ENCODE assay signal across 9 cellular contexts in the genomic region with DNA sequence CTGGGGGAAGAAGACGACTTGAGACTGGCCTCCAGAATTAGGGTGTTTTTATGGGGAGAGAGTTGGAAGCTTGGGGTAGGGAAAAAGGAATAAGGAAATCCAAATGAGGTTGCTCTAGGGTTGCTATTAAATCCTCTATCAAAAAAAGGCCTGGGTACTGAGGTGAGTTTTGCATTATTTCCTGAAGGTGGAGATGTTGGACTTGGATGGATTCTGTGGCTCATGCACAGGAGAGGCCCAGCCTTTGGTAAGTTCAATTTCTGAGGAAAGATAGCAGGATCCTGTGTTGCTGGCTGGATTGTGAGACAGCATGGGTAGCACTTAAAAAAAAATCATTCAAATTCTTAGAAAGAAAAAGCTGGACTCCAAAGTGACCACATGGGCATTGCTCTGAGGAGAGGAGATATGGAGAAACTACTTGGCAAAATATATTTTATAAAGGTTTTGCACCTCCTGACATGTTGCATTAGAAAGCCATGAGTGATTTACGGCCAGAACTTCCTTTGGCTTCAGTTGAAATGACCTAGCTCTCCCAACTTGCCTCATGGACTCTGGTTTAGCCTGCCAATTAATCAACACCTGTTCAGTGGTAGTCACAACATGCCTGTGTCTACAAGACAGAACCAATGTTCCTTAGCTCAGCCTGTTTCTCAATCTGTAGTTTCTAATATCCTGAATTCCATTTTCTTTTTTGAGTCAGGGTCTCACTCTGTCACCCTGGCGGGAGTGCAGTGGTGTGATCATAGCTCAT.
DNase-seq lines count a peak whose midpoint lies in the region; ATAC-seq, FAIRE-seq and TF ChIP-seq lines count a peak whose summit lies in the region.
"Had no signal": no experiment of that assay in that cellular context is flagged by ENCODE, and none has a peak within 500 bp of the region (broad histone marks: within the 10 kb centered on the region; RNA-seq: fewer than 3 reads in every experiment).

No MANE protein-coding gene starts in this region.

- H3K9me3 Mint-ChIP-seq in glutamatergic neuron (ENCODE audit: unreplicated experiment): no peaks in the 10 kb centered on the region
- peaks cover 0 to 1% (median 0%) of the 10 kb centered on the region in 8 donors for H3K9me3 Mint-ChIP-seq in CD4-positive, alpha-beta memory T cell

- TF ChIP-seq EP300 in A549 (IDR thresholded peaks at IDR 0.05): no peak

- CTCF ChIA-PET in A549 (lab: Yijun Ruan, JAX): interaction anchor here (0.6 to 4.1 kb wide), 25 partner anchors 8 to 778 kb away, joined by 3 to 34 read pairs (median 4); no protein-coding TSS in a partner anchor
- CTCF ChIA-PET in CD4-positive, alpha-beta memory T cell (lab: Charles Lee; ENCODE audit: partially characterized antibody): interaction anchor here (4.3 to 8.6 kb wide), 2 partner anchors 11 to 640 kb away, joined by 21 to 147 read pairs; no protein-coding TSS in a partner anchor

- H3K36me3 Mint-ChIP-seq in glutamatergic neuron (ENCODE audit: unreplicated experiment): no peaks in the 10 kb centered on the region
- no peaks in the 10 kb centered on the region for H3K36me3 Mint-ChIP-seq in CD4-positive, alpha-beta memory T cell

- H3K9me3 ChIP-seq in A549 (no peaks in the 10 kb centered on the region), tibial artery (no peaks in the 10 kb centered on the region), left lung (no peaks in the 10 kb centered on the region)
- H3K9me3 ChIP-seq in CD4-positive, alpha-beta memory T cell (ENCODE audit: control insufficient read depth in 1 of 2, low read length in 2 of 2): no peaks in the 10 kb centered on the region

- TF ChIP-seq CTCF in A549 (IDR thresholded peaks at IDR 0.05): peak; percentile 38; the same call in 2 of the 3 replicates
- TF ChIP-seq CTCF in glutamatergic neuron (IDR thresholded peaks at IDR 0.05; ENCODE audit: partially characterized antibody, unreplicated experiment): peak; percentile 31
- TF ChIP-seq CTCF in tibial artery (IDR thresholded peaks at IDR 0.05): no peak
- no peak for TF ChIP-seq CTCF in left lung (IDR thresholded peaks at IDR 0.05)

- H3K36me3 ChIP-seq in tibial artery (no peaks in the 10 kb centered on the region), left lung (no peaks in the 10 kb centered on the region)
- H3K36me3 ChIP-seq in CD4-positive, alpha-beta memory T cell (ENCODE audit: insufficient read depth, low read length): no peaks in the 10 kb centered on the region

- no peak overlapping the region for H3K27ac Mint-ChIP-seq in glutamatergic neuron (ENCODE audit: unreplicated experiment)
- H3K27ac Mint-ChIP-seq in CD4-positive, alpha-beta memory T cell: no peak overlapping the region

- DNase-seq in A549 (ENCODE audit: low read depth in 1 of 2, low spot score in 1 of 2) (peak; percentile 40 to 50), HTR-8/SVneo (ENCODE audit: insufficient read length, low spot score) (peak; percentile 23), NOMO-1 treated with DMSO at 0.1 percent for 48 hours (lab: John Stamatoyannopoulos, UW; ENCODE audit: unreplicated experiment) (peak; percentile 23), glutamatergic neuron (no peak), tibial artery (no peak), left lung (no peak), cerebellar nuclear complex (lab: John Stamatoyannopoulos, UW) (no peak)
- no peak for DNase-seq in CD4-positive, alpha-beta memory T cell
- DNase-seq: activated gamma-delta T cell treated with Interleukin-2 at 50 U/mL for 16 hours had no signal

- H3K4me3 ChIP-seq in A549: no peak overlapping the region
- no peak overlapping the region for H3K4me3 ChIP-seq in tibial artery
- no peak overlapping the region for H3K4me3 ChIP-seq in left lung
- no peak overlapping the region for H3K4me3 ChIP-seq in CD4-positive, alpha-beta memory T cell (ENCODE audit: low read length in 2 of 2)

- peak; percentile 54 to 60; a peak in 4 of 5 replicates for TF ChIP-seq RAD21 in A549 (conservative IDR thresholded peaks at IDR 0.05 in 1 of 2, IDR thresholded peaks at IDR 0.05 in 1 of 2)

- 11% methylated on average over 3 of the region's 3 CpGs for WGBS in A549 (ENCODE audit: missing lambda C conversion rate)

- peaks cover 3% of the 10 kb centered on the region for H3K27me3 Mint-ChIP-seq in glutamatergic neuron (ENCODE audit: unreplicated experiment)
- H3K27me3 Mint-ChIP-seq in CD4-positive, alpha-beta memory T cell: peaks cover 11 to 14% of the 10 kb centered on the region in 2 donors

- FAIRE-seq in A549 (lab: Jason Lieb, UNC) (peak; percentile 18), HTR-8/SVneo (lab: Jason Lieb, UNC) (no peak)

- ATAC-seq in A549 (peak; percentile 65 to 71; a peak in 5 of 6 replicates), left lung (no peak)

- intact Hi-C loops in tibial artery (cut with DNase I; ENCODE audit: low total_unique reads): no loop called here
- intact Hi-C loops in left lung (cut with DNase I): no loop called here
- intact Hi-C loops in CD4-positive, alpha-beta memory T cell (cut with micrococcal nuclease): loop anchor here (5.0 kb wide), 1 partner anchor 708 kb away; no protein-coding TSS in a partner anchor

- no peak overlapping the region for H3K27ac ChIP-seq in A549
- no peak overlapping the region for H3K27ac ChIP-seq in tibial artery
- H3K27ac ChIP-seq in left lung: no peak overlapping the region
- H3K27ac ChIP-seq in CD4-positive, alpha-beta memory T cell (ENCODE audit: low read depth, low read length): no peak overlapping the region

- H3K4me3 Mint-ChIP-seq in glutamatergic neuron (ENCODE audit: unreplicated experiment): no peak overlapping the region
- H3K4me3 Mint-ChIP-seq in CD4-positive, alpha-beta memory T cell: no peak overlapping the region

- H3K27me3 ChIP-seq in tibial artery (peaks cover 0 to 7% of the 10 kb centered on the region in 2 donors), left lung (peaks cover 0 to 8% of the 10 kb centered on the region in 2 donors)
- no peaks in the 10 kb centered on the region for H3K27me3 ChIP-seq in CD4-positive, alpha-beta memory T cell (ENCODE audit: insufficient read depth, low read length)

- H3K4me1 Mint-ChIP-seq in glutamatergic neuron (ENCODE audit: low read depth, unreplicated experiment): no peaks in the 10 kb centered on the region
- H3K4me1 Mint-ChIP-seq in CD4-positive, alpha-beta memory T cell: peaks cover 0 to 2% (median 0%) of the 10 kb centered on the region in 4 donors

- TF ChIP-seq POLR2A in A549 (IDR thresholded peaks at IDR 0.05; ENCODE audit: low read length): no peak

- no peak overlapping the region for H3K4me2 ChIP-seq in A549

- H3K4me1 ChIP-seq in A549 (no peaks in the 10 kb centered on the region), tibial artery (no peaks in the 10 kb centered on the region), left lung (peaks cover 0 to 4% of the 10 kb centered on the region in 2 donors)
- H3K4me1 ChIP-seq in CD4-positive, alpha-beta memory T cell (ENCODE audit: insufficient read depth, low read length): no peaks in the 10 kb centered on the region

- POLR2A ChIA-PET in A549 (lab: Yijun Ruan, JAX): no interaction called here
- POLR2A ChIA-PET in CD4-positive, alpha-beta memory T cell (lab: Charles Lee; ENCODE audit: partially characterized antibody): no interaction called here

TF ChIP-seq in A549, 52 proteins besides CTCF, POLR2A, EP300 and RAD21:
- TF ChIP-seq BCL3 (IDR thresholded peaks at IDR 0.05) (no peak), ESRRA (IDR thresholded peaks at IDR 0.05; ENCODE audit: borderline replicate concordance, low read length) (no peak), HOXB13 (CRISPR knock-in tag; IDR thresholded peaks at IDR 0.05; ENCODE audit: low read depth) (no peak)

Comparison
In these comparisons a context has a peak if more than half of its experiments do, and no peak if none do; other contexts are left out.
1. DNase-seq: peak in A549 (2 of 2), HTR-8/SVneo (single experiment) and NOMO-1 treated with DMSO at 0.1 percent for 48 hours (single experiment); none in glutamatergic neuron (single experiment), tibial artery (0 of 2), left lung (0 of 2), CD4-positive, alpha-beta memory T cell (0 of 5) and cerebellar nuclear complex (0 of 2).
2. CTCF ChIP-seq: peak in A549 (single experiment) and glutamatergic neuron (single experiment); none in tibial artery (0 of 2) and left lung (0 of 2).